In the genomic region with DNA sequence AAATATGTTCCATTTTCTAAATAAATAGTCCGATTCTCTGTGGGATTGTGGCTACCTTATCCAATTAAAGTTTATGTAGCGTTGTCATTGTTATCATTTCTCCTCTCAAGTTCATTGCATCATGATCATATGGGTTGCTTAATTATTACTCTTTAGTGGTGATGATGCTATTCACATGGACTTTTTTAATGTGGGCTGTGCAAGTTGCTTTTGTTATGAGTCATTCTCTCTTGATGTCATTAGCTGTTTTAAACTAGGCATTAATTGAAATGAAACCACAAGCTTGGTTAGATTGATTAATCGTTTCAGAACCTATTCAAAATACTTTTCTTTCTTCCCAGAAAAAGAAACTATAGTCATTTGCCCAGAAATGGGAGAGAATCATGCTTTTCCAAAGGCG, we compare ENCODE assay signal across 16 cellular contexts. TPM values are rescaled to one million over a fixed set of nuclear protein-coding genes. Genes with fewer than 3 reads are reported as not detected.
DNase-seq lines count a peak whose midpoint lies in the region; ATAC-seq and TF ChIP-seq lines count a peak whose summit lies in the region.
"Had no signal": no experiment of that assay in that cellular context is flagged by ENCODE, and none has a peak within 500 bp of the region (broad histone marks: within the 10 kb centered on the region; RNA-seq: fewer than 3 reads in every experiment).

No MANE protein-coding gene starts in this region.

- H3K4me1 ChIP-seq in gastroesophageal sphincter, result peaks cover 0 to 31% (median 0%) of the 10 kb centered on the region in 3 donors
- H3K4me1 ChIP-seq: Caco-2, colonic mucosa, Peyer's patch had no signal

- no peak for TF ChIP-seq EP300 in gastroesophageal sphincter (IDR thresholded peaks at IDR 0.05)

- no peak for TF ChIP-seq POLR2A in gastroesophageal sphincter (IDR thresholded peaks at IDR 0.05)

- H3K36me3 ChIP-seq in gastroesophageal sphincter, result no peaks in the 10 kb centered on the region
- H3K36me3 ChIP-seq: colonic mucosa, Peyer's patch had no signal

- no peaks in the 10 kb centered on the region; the same call in 1 of the 2 replicates for H3K27me3 Mint-ChIP-seq in HFFc6 (ENCODE audit: insufficient read depth)
- peaks cover 4% of the 10 kb centered on the region for H3K27me3 Mint-ChIP-seq in activated naive CD8-positive, alpha-beta T cell treated with anti-CD3 and anti-CD28 coated beads, Interleukin-2, amount 50 U/mL, for 24 hours

- ATAC-seq in activated naive CD8-positive, alpha-beta T cell treated with anti-CD3 and anti-CD28 coated beads, Interleukin-2, amount 50 U/mL, for 24 hours, result peak; percentile 28
- ATAC-seq in gastroesophageal sphincter, result peak; percentile 19
- no peak for ATAC-seq in GM18868 (IDR thresholded peaks at IDR 0.05; ENCODE audit: unreplicated experiment)

- no peaks in the 10 kb centered on the region for H3K36me3 Mint-ChIP-seq in HFFc6 (ENCODE audit: low read depth)
- H3K36me3 Mint-ChIP-seq in activated naive CD8-positive, alpha-beta T cell treated with anti-CD3 and anti-CD28 coated beads, Interleukin-2, amount 50 U/mL, for 24 hours (ENCODE audit: low read depth), result no peaks in the 10 kb centered on the region
- H3K36me3 Mint-ChIP-seq: mesothelial cell of epicardium had no signal

- H3K4me3 Mint-ChIP-seq in HFFc6, result peak overlapping the region; percentile 80
- H3K4me3 Mint-ChIP-seq in activated naive CD8-positive, alpha-beta T cell treated with anti-CD3 and anti-CD28 coated beads, Interleukin-2, amount 50 U/mL, for 24 hours, result no peak overlapping the region
- H3K4me3 Mint-ChIP-seq: activated T-cell treated with anti-CD3 and anti-CD28 coated beads, Interleukin-2, amount 50 U/mL, for 4 hours; mesothelial cell of epicardium had no signal

- no peaks in the 10 kb centered on the region for H3K9me3 Mint-ChIP-seq in HFFc6
- H3K9me3 Mint-ChIP-seq in activated naive CD8-positive, alpha-beta T cell treated with anti-CD3 and anti-CD28 coated beads, Interleukin-2, amount 50 U/mL, for 24 hours, result no peaks in the 10 kb centered on the region
- H3K9me3 Mint-ChIP-seq: activated T-cell treated with anti-CD3 and anti-CD28 coated beads, Interleukin-2, amount 50 U/mL, for 4 hours; mesothelial cell of epicardium had no signal

- DNase-seq in AG08396 (ENCODE audit: low spot score) (peak; percentile 13), HFFc6 (peak; percentile 68), OCI-M2 (lab: John Stamatoyannopoulos, UW; ENCODE audit: unreplicated experiment) (no peak), HT-29 (ENCODE audit: low spot score) (no peak), NCI-H2081 treated with DMSO at 0.1 percent for 48 hours (lab: John Stamatoyannopoulos, UW) (no peak)
- no peak for DNase-seq in activated naive CD8-positive, alpha-beta T cell treated with anti-CD3 and anti-CD28 coated beads, Interleukin-2, amount 50 U/mL, for 24 hours
- DNase-seq: activated T-cell treated with anti-CD3 and anti-CD28 coated beads, Interleukin-2, amount 50 U/mL, for 4 hours; Caco-2; colonic mucosa; NCI-H1436 treated with DMSO at 0.1 percent for 48 hours; Peyer's patch had no signal

- no peak overlapping the region for H3K4me3 ChIP-seq in gastroesophageal sphincter
- H3K4me3 ChIP-seq: colonic mucosa, hepatocyte, Peyer's patch had no signal

- H3K27ac Mint-ChIP-seq in HFFc6, result peak overlapping the region; percentile 90
- peak overlapping the region; percentile 9 for H3K27ac Mint-ChIP-seq in activated naive CD8-positive, alpha-beta T cell treated with anti-CD3 and anti-CD28 coated beads, Interleukin-2, amount 50 U/mL, for 24 hours
- H3K27ac Mint-ChIP-seq: mesothelial cell of epicardium had no signal

- H3K27me3 ChIP-seq in gastroesophageal sphincter, result no peaks in the 10 kb centered on the region
- H3K27me3 ChIP-seq: colonic mucosa, hepatocyte, Peyer's patch had no signal

- 44 to 53% methylated on average over 2 to 4 of the region's 4 CpGs for WGBS in gastroesophageal sphincter (ENCODE audit: low coverage in 1 of 2), 2 donors

- H3K4me1 Mint-ChIP-seq in HFFc6 (ENCODE audit: low read depth), result peaks cover 74% of the 10 kb centered on the region
- H3K4me1 Mint-ChIP-seq in activated naive CD8-positive, alpha-beta T cell treated with anti-CD3 and anti-CD28 coated beads, Interleukin-2, amount 50 U/mL, for 24 hours, result peaks cover 27% of the 10 kb centered on the region

- H3K9me3 ChIP-seq in gastroesophageal sphincter, result no peaks in the 10 kb centered on the region
- H3K9me3 ChIP-seq: Caco-2, colonic mucosa, Peyer's patch had no signal

- TF ChIP-seq CTCF in HFFc6 (IDR thresholded peaks at IDR 0.05), result no peak
- no peak for TF ChIP-seq CTCF in gastroesophageal sphincter (IDR thresholded peaks at IDR 0.05)

- H3K27ac ChIP-seq in gastroesophageal sphincter, result no peak overlapping the region
- H3K27ac ChIP-seq: colonic mucosa, hepatocyte, Peyer's patch, VCaP had no signal

RNA-seq across cellular contexts. Expression of a gene that starts 38.2 kb away (rescaled TPM):
- total RNA-seq in HFFc6 (2021; fragmentation: NEBNext Ultra II Directional; extraction: Animal tissue kit (Norgen Biotek cat#: 25700)), result 1 to 10 TPM; 2.8 to 6.1 (median 4.9) TPM
- 10 to 100 TPM in 1 of 4 donors, 1 to 10 TPM in 3; 4.7 to 12.3 (median 6.6) TPM for total RNA-seq in gastroesophageal sphincter
- total RNA-seq in HT-29 (2014; rRNA removed; shearing (Covaris generic)), result 5.3 and 6.3 TPM in 2 replicates

Comparison
In these comparisons a context has a peak if more than half of its experiments do, and no peak if none do; other contexts are left out.
1. DNase-seq: peak in AG08396 (single experiment) and HFFc6 (single experiment); none in activated naive CD8-positive, alpha-beta T cell treated with anti-CD3 and anti-CD28 coated beads, Interleukin-2, amount 50 U/mL, for 24 hours (single experiment), OCI-M2 (single experiment), HT-29 (single experiment) and NCI-H2081 treated with DMSO at 0.1 percent for 48 hours (single experiment).